19 cellular contexts compared by ENCODE assay signal in the genomic region with DNA sequence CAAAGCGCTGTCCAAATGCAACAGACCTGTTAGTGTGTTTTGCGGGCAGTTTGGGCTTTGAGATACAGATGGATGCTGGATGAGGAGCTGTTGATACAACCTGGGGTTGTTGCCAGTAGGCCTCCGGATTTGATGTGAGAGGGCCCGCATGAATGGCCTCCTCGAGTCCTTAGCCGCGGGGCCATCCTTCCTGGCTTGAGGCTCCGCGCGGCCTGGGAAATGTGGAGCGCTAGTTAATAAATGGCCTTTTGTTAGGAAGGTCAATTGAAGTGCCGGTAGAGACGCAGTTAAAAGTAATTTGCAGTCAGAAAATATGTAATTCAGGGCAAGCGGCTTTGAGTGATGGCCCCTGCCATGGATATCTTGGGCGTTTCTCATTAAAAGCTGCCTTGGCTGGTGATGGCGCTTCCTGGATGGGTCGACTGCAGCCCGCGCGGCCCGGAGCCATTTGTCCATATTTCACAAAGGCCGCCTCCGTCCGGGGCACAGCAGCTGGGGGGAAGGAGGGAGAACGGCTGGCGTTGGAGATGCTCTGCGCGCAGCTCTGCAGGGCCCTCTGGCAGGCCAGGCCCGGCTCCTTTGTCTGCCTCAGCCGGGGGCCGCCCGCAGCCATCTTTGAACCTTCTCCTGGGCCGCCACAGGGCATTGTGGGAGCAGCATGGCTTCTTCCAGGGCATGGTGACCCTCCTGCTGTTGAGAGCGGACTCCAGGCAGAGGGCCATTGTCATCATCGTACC. TPM values are rescaled to one million over a fixed set of nuclear protein-coding genes. Genes with fewer than 3 reads are reported as not detected.
DNase-seq lines count a peak whose midpoint lies in the region; ATAC-seq and TF ChIP-seq lines count a peak whose summit lies in the region.
"Had no signal": no experiment of that assay in that cellular context is flagged by ENCODE, and none has a peak within 500 bp of the region (broad histone marks: within the 10 kb centered on the region; RNA-seq: fewer than 3 reads in every experiment).

No MANE protein-coding gene starts in this region.

- no peak overlapping the region for H3K4me3 ChIP-seq in right atrium auricular region
- peak overlapping the region; percentile 2 for H3K4me3 ChIP-seq in upper lobe of right lung
- no peak overlapping the region for H3K4me3 ChIP-seq in vagina
- H3K4me3 ChIP-seq: A549, heart right ventricle, left lung, uterus had no signal

- H3K36me3 ChIP-seq in right atrium auricular region (peaks cover 18% of the 10 kb centered on the region), upper lobe of right lung (peaks cover 26% of the 10 kb centered on the region), vagina (peaks cover 0 to 5% of the 10 kb centered on the region in 2 donors)
- H3K36me3 ChIP-seq: uterus had no signal

- DNase-seq in right atrium auricular region (ENCODE audit: low spot score) (peak; percentile 47), cardiac septum (ENCODE audit: low spot score) (no peak), dermis blood vessel endothelial cell (peak; percentile 27), nephron progenitor cell (no peak), upper lobe of right lung (no peak), left lobe of liver (ENCODE audit: low spot score) (no peak), vagina (ENCODE audit: extremely low spot score in 2 of 2) (no peak)
- no peak for DNase-seq in activated CD8-positive, alpha-beta T cell treated with anti-CD3 and anti-CD28 coated beads for 36 hours
- DNase-seq: activated naive CD4-positive, alpha-beta T cell treated with Interleukin-2 at 50 U/mL for 16 hours; heart right ventricle; naive B cell; NCI-H1048; NCI-H446 treated with DMSO at 0.1 percent for 48 hours; stimulated activated CD4-positive, alpha-beta T cell treated with anti-CD3 and anti-CD28 coated beads, Interleukin-4, amount 100 ng/mL, for 24 hours; uterus had no signal

- TF ChIP-seq POLR2A in vagina (IDR thresholded peaks at IDR 0.05), result no peak

- H3K36me3 Mint-ChIP-seq in nephron progenitor cell (ENCODE audit: low read depth), result peaks cover 21% of the 10 kb centered on the region
- H3K36me3 Mint-ChIP-seq in activated CD8-positive, alpha-beta T cell treated with anti-CD3 and anti-CD28 coated beads for 36 hours (ENCODE audit: low read depth), result peaks cover 8% of the 10 kb centered on the region

- POLR2A ChIA-PET in activated CD8-positive, alpha-beta T cell treated with anti-CD3 and anti-CD28 coated beads for 36 hours (lab: Charles Lee), result no interaction called here

- no peaks in the 10 kb centered on the region for H3K9me3 Mint-ChIP-seq in nephron progenitor cell
- H3K9me3 Mint-ChIP-seq in activated CD8-positive, alpha-beta T cell treated with anti-CD3 and anti-CD28 coated beads for 36 hours, result no peaks in the 10 kb centered on the region
- H3K9me3 Mint-ChIP-seq: naive B cell had no signal

- H3K4me1 ChIP-seq in right atrium auricular region, result peaks cover 0 to 29% of the 10 kb centered on the region in 2 donors
- peaks cover 42% of the 10 kb centered on the region for H3K4me1 ChIP-seq in upper lobe of right lung
- H3K4me1 ChIP-seq in vagina, result peaks cover 28% of the 10 kb centered on the region
- H3K4me1 ChIP-seq: uterus had no signal

- H3K4me1 Mint-ChIP-seq in nephron progenitor cell, result peaks cover 54% of the 10 kb centered on the region
- peaks cover 6% of the 10 kb centered on the region for H3K4me1 Mint-ChIP-seq in activated CD8-positive, alpha-beta T cell treated with anti-CD3 and anti-CD28 coated beads for 36 hours (ENCODE audit: low read depth)

- no peaks in the 10 kb centered on the region for H3K27me3 Mint-ChIP-seq in nephron progenitor cell (ENCODE audit: low read depth, poor library complexity)
- no peaks in the 10 kb centered on the region for H3K27me3 Mint-ChIP-seq in activated CD8-positive, alpha-beta T cell treated with anti-CD3 and anti-CD28 coated beads for 36 hours

- no peak for TF ChIP-seq CTCF in right atrium auricular region (IDR thresholded peaks at IDR 0.05)
- no peak for TF ChIP-seq CTCF in nephron progenitor cell (IDR thresholded peaks at IDR 0.05)
- no peak for TF ChIP-seq CTCF in upper lobe of right lung (IDR thresholded peaks at IDR 0.05)
- no peak for TF ChIP-seq CTCF in activated CD8-positive, alpha-beta T cell treated with anti-CD3 and anti-CD28 coated beads for 36 hours (IDR thresholded peaks at IDR 0.05)
- TF ChIP-seq CTCF in vagina (IDR thresholded peaks at IDR 0.05), result no peak

- H3K27me3 ChIP-seq in right atrium auricular region, result no peaks in the 10 kb centered on the region
- H3K27me3 ChIP-seq in upper lobe of right lung, result no peaks in the 10 kb centered on the region
- no peaks in the 10 kb centered on the region for H3K27me3 ChIP-seq in vagina
- H3K27me3 ChIP-seq: heart right ventricle, left lung, uterus had no signal

- no peaks in the 10 kb centered on the region for H3K9me3 ChIP-seq in right atrium auricular region
- no peaks in the 10 kb centered on the region for H3K9me3 ChIP-seq in upper lobe of right lung
- H3K9me3 ChIP-seq in vagina, result no peaks in the 10 kb centered on the region
- H3K9me3 ChIP-seq: A549, heart right ventricle, left lung, uterus had no signal

- intact Hi-C loops in cardiac septum (cut with DNase I), result no loop called here
- intact Hi-C loops in upper lobe of right lung (cut with DNase I), result no loop called here
- intact Hi-C loops in activated CD8-positive, alpha-beta T cell treated with anti-CD3 and anti-CD28 coated beads for 36 hours (cut with micrococcal nuclease), result no loop called here
- intact Hi-C loops in vagina (cut with DNase I), result loop anchor here (10.0 kb wide), 1 partner anchor 147 kb away; no protein-coding TSS in a partner anchor

- ATAC-seq in upper lobe of right lung, result no peak
- ATAC-seq in activated CD8-positive, alpha-beta T cell treated with anti-CD3 and anti-CD28 coated beads for 36 hours, result no peak
- ATAC-seq in left lobe of liver, result no peak
- ATAC-seq: A549, left lung, SK-N-SH treated with all-trans-retinoic acid at 6 μM for 48 hours had no signal

- CTCF ChIA-PET in activated CD8-positive, alpha-beta T cell treated with anti-CD3 and anti-CD28 coated beads for 36 hours (lab: Charles Lee), result interaction anchor here (0.9 to 1.4 kb wide), 2 partner anchors 10 to 13 kb away, joined by 3 to 4 read pairs; no protein-coding TSS in a partner anchor

- peak overlapping the region; percentile 3 for H3K27ac Mint-ChIP-seq in nephron progenitor cell
- no peak overlapping the region for H3K27ac Mint-ChIP-seq in activated CD8-positive, alpha-beta T cell treated with anti-CD3 and anti-CD28 coated beads for 36 hours
- H3K27ac Mint-ChIP-seq: naive B cell had no signal

- H3K4me3 Mint-ChIP-seq in nephron progenitor cell, result no peak overlapping the region
- no peak overlapping the region for H3K4me3 Mint-ChIP-seq in activated CD8-positive, alpha-beta T cell treated with anti-CD3 and anti-CD28 coated beads for 36 hours
- H3K4me3 Mint-ChIP-seq: naive B cell had no signal

- H3K27ac ChIP-seq in right atrium auricular region (no peak overlapping the region), upper lobe of right lung (no peak overlapping the region), vagina (no peak overlapping the region)
- H3K27ac ChIP-seq: A549, epithelial cell of prostate, uterus had no signal

RNA-seq across cellular contexts. Expression of a gene that starts 11.2 kb away (rescaled TPM):
- total RNA-seq in right atrium auricular region (1 to 10 TPM; 5.9 to 8.7 TPM), cardiac septum (7.2 TPM), dermis blood vessel endothelial cell (18.4 and 23.9 TPM in 2 replicates), upper lobe of right lung (47.5 TPM), left lobe of liver (8.8 TPM), vagina (16.5 TPM)
- total RNA-seq in activated CD8-positive, alpha-beta T cell treated with anti-CD3 and anti-CD28 coated beads for 36 hours, result 1 to 10 TPM; 6.4 to 6.6 TPM

Comparison
In these comparisons a context has a peak if more than half of its experiments do, and no peak if none do; other contexts are left out.
1. DNase-seq: peak in right atrium auricular region (single experiment) and dermis blood vessel endothelial cell (single experiment); none in cardiac septum (single experiment), nephron progenitor cell (single experiment), upper lobe of right lung (single experiment), activated CD8-positive, alpha-beta T cell treated with anti-CD3 and anti-CD28 coated beads for 36 hours (single experiment), left lobe of liver (single experiment) and vagina (0 of 2).